In genomic region chr10:77077546-77077945, GRCh38 we compare ENCODE assay signal across 8 cellular contexts.
"Had no signal": no experiment of that assay in that cellular context is flagged by ENCODE, and none has a peak within 500 bp of the region (broad histone marks: within the 10 kb centered on the region; RNA-seq: fewer than 3 reads in every experiment).

No MANE protein-coding gene starts in this region.

- H3K36me3 Mint-ChIP-seq: IgD-negative memory B cell had no signal

- H3K9me3 ChIP-seq: HAP-1 had no signal

- H3K4me1 Mint-ChIP-seq: IgD-negative memory B cell had no signal

- H3K4me1 ChIP-seq: HAP-1 had no signal

- ATAC-seq: HCT116 had no signal

- H3K9me3 Mint-ChIP-seq: HFFc6, IgD-negative memory B cell had no signal

- H3K27ac ChIP-seq: GM23248 had no signal

- H3K4me3 Mint-ChIP-seq: HFFc6, IgD-negative memory B cell had no signal

- H3K36me3 ChIP-seq: HAP-1 had no signal

- FAIRE-seq: HTR-8/SVneo had no signal

- H3K27ac Mint-ChIP-seq: HFFc6, IgD-negative memory B cell had no signal

- DNase-seq: GM23248, GOT3, H7, HFFc6 had no signal

- H3K4me3 ChIP-seq: GM23248, HAP-1 had no signal
